In the genomic region with DNA sequence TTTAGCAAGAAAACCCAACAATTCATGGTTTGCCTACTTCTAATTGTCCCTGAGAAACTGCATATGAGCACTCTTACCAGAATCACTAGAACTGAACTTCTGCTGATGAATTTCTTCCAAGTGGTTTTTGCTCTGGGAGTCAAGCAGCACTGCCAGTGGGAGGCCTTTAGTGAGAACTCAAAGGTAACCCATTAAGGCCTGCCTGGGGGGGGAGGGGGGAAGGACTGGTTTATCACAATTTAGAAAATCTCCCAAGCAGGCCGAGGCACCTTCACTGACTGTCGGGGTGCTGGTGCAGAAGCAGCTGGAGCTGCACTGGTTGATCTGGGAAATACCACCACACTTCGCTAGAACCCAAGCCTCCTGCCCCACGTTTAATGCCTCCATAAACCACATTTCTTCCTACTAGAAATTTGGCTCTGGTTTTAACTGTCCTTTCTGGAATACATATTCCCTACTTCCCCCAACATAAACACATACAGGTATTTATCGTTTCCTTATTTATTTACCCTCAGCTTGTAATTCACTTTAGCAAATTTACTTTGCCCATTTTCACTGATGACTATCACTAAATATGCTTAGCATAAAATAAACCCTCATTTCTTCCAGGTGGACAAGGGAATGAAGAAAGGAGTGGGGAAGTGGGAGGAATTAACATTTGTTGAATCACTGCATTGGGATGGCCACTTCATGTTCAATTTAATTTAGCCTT, we compare ENCODE assay signal across 17 cellular contexts. TPM values are rescaled to one million over a fixed set of nuclear protein-coding genes. Genes with fewer than 3 reads are reported as not detected.
DNase-seq lines count a peak whose midpoint lies in the region; ATAC-seq and TF ChIP-seq lines count a peak whose summit lies in the region.
"Had no signal": no experiment of that assay in that cellular context is flagged by ENCODE, and none has a peak within 500 bp of the region (broad histone marks: within the 10 kb centered on the region; RNA-seq: fewer than 3 reads in every experiment).

No MANE protein-coding gene starts in this region.

- TF ChIP-seq CTCF in WTC11 (IDR thresholded peaks at IDR 0.05) = no peak
- no peak for TF ChIP-seq CTCF in MM.1S (IDR thresholded peaks at IDR 0.05; ENCODE audit: low read length)
- no peak for TF ChIP-seq CTCF in GM20000 (IDR thresholded peaks at IDR 0.05; ENCODE audit: extremely low read depth, missing control alignments)

- no peaks in the 10 kb centered on the region for H3K36me3 Mint-ChIP-seq in WTC11
- H3K36me3 Mint-ChIP-seq: CD14-positive monocyte; CD8-positive, alpha-beta T cell had no signal

- H3K27ac Mint-ChIP-seq in WTC11 = peak overlapping the region; percentile 4; the same call in 1 of the 2 replicates
- H3K27ac Mint-ChIP-seq: CD14-positive monocyte; CD8-positive, alpha-beta T cell had no signal

- POLR2A ChIA-PET in WTC11 (lab: Charles Lee) = no interaction called here

- peak; percentile 22; the same call in 1 of the 2 replicates for ATAC-seq in WTC11
- ATAC-seq: A549; CD8-positive, alpha-beta T cell; GM12878; HCT116 had no signal

- H3K27me3 ChIP-seq in H7 (ENCODE audit: control insufficient read depth, insufficient read depth, low read length) (no peaks in the 10 kb centered on the region), MM.1S (replicated peaks; ENCODE audit: insufficient read depth, low read length) (no peaks in the 10 kb centered on the region)
- H3K27me3 ChIP-seq: BE2C had no signal

- H3K9me3 Mint-ChIP-seq in WTC11 = no peaks in the 10 kb centered on the region
- H3K9me3 Mint-ChIP-seq: CD14-positive monocyte; CD8-positive, alpha-beta T cell had no signal

- H3K4me1 ChIP-seq in MM.1S (ENCODE audit: low read length) = no peaks in the 10 kb centered on the region

- H3K4me3 Mint-ChIP-seq in WTC11 = no peak overlapping the region
- H3K4me3 Mint-ChIP-seq: CD14-positive monocyte; CD8-positive, alpha-beta T cell had no signal

- H3K4me3 ChIP-seq in H7 (ENCODE audit: insufficient read depth, low read depth, low read length) (no peak overlapping the region), MM.1S (ENCODE audit: low read length) (no peak overlapping the region)
- H3K4me3 ChIP-seq: A549, GM12878 had no signal

- H3K9me3 ChIP-seq in MM.1S (replicated peaks; ENCODE audit: insufficient read depth, low read length) = no peaks in the 10 kb centered on the region
- H3K9me3 ChIP-seq: A549, BE2C had no signal

- no peaks in the 10 kb centered on the region for H3K27me3 Mint-ChIP-seq in WTC11 (ENCODE audit: low read depth)

- no peak overlapping the region for H3K27ac ChIP-seq in MM.1S (ENCODE audit: low read length)
- H3K27ac ChIP-seq: A549, HL-60 had no signal

- no peak overlapping the region for H2AFZ ChIP-seq in MM.1S (ENCODE audit: low read length)

- H3K9ac ChIP-seq in MM.1S (ENCODE audit: low read length) = no peak overlapping the region

- H3K79me2 ChIP-seq in MM.1S (ENCODE audit: low read length) = no peaks in the 10 kb centered on the region

- no peaks in the 10 kb centered on the region for H3K9me2 ChIP-seq in MM.1S (replicated peaks; ENCODE audit: insufficient read depth, low read length)

- H3K36me3 ChIP-seq in H7 (replicated peaks; ENCODE audit: control insufficient read depth, insufficient read depth, low read length) (no peaks in the 10 kb centered on the region), MM.1S (replicated peaks; ENCODE audit: insufficient read depth, low read length) (no peaks in the 10 kb centered on the region)
- H3K36me3 ChIP-seq: BE2C had no signal

- no peaks in the 10 kb centered on the region for H3F3A ChIP-seq in MM.1S (ENCODE audit: insufficient read depth, low read length)

- in situ Hi-C loops in G401 (cut with HindIII; ENCODE audit: low sequenced_read_pairs) = no loop called here

- peaks cover 21% of the 10 kb centered on the region for H3K4me1 Mint-ChIP-seq in WTC11

- H3K4me2 ChIP-seq in MM.1S (ENCODE audit: low read depth, low read length) = no peak overlapping the region
- H3K4me2 ChIP-seq: A549 had no signal

- DNase-seq in G401 (ENCODE audit: low spot score) = peak; percentile 55
- peak; percentile 6 for DNase-seq in H7
- DNase-seq in WTC11 (ENCODE audit: low spot score) = no peak
- peak; percentile 21 for DNase-seq in renal cortical epithelial cell (ENCODE audit: low read depth)
- no peak for DNase-seq in MM.1S
- DNase-seq in GM20000 (ENCODE audit: low spot score) = no peak
- DNase-seq in activated CD8-positive, alpha-beta memory T cell treated with anti-CD3 and anti-CD28 coated beads, Interleukin-2, amount 50 U/mL, for 48 hours = no peak
- no peak for DNase-seq in central memory CD4-positive, alpha-beta T cell
- DNase-seq: BE2C; CD8-positive, alpha-beta T cell; COR-L47; DMS53 had no signal

- CTCF ChIA-PET in WTC11 (lab: Charles Lee) = no interaction called here

- H4K20me1 ChIP-seq in MM.1S (ENCODE audit: insufficient read depth, low read length) = no peaks in the 10 kb centered on the region

TF ChIP-seq in WTC11, 78 proteins besides CTCF, POLR2A, EP300 and RAD21 (continues in another document):
- no peak for TF ChIP-seq KAT7 (CRISPR knock-in tag; IDR thresholded peaks at IDR 0.05; ENCODE audit: borderline replicate concordance)
- TF ChIP-seq JAZF1 (CRISPR knock-in tag; IDR thresholded peaks at IDR 0.05) = no peak
- TF ChIP-seq TEAD1 (CRISPR knock-in tag; IDR thresholded peaks at IDR 0.05) = no peak
- TF ChIP-seq, protein P1, sequence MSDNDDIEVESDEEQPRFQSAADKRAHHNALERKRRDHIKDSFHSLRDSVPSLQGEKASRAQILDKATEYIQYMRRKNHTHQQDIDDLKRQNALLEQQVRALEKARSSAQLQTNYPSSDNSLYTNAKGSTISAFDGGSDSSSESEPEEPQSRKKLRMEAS (CRISPR knock-in tag; IDR thresholded peaks at IDR 0.05) = no peak
- TF ChIP-seq, protein P2, sequence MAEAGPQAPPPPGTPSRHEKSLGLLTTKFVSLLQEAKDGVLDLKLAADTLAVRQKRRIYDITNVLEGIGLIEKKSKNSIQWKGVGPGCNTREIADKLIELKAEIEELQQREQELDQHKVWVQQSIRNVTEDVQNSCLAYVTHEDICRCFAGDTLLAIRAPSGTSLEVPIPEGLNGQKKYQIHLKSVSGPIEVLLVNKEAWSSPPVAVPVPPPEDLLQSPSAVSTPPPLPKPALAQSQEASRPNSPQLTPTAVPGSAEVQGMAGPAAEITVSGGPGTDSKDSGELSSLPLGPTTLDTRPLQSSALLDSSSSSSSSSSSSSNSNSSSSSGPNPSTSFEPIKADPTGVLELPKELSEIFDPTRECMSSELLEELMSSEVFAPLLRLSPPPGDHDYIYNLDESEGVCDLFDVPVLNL (CRISPR knock-in tag; IDR thresholded peaks at IDR 0.05; ENCODE audit: borderline replicate concordance, low read depth) = no peak
- TF ChIP-seq ZNF396 (CRISPR knock-in tag; IDR thresholded peaks at IDR 0.05; ENCODE audit: borderline replicate concordance) = no peak
- no peak for TF ChIP-seq HMGA2 (CRISPR knock-in tag; IDR thresholded peaks at IDR 0.05)
- no peak for TF ChIP-seq CREB1 (CRISPR knock-in tag; IDR thresholded peaks at IDR 0.05)
- TF ChIP-seq, protein P3, sequence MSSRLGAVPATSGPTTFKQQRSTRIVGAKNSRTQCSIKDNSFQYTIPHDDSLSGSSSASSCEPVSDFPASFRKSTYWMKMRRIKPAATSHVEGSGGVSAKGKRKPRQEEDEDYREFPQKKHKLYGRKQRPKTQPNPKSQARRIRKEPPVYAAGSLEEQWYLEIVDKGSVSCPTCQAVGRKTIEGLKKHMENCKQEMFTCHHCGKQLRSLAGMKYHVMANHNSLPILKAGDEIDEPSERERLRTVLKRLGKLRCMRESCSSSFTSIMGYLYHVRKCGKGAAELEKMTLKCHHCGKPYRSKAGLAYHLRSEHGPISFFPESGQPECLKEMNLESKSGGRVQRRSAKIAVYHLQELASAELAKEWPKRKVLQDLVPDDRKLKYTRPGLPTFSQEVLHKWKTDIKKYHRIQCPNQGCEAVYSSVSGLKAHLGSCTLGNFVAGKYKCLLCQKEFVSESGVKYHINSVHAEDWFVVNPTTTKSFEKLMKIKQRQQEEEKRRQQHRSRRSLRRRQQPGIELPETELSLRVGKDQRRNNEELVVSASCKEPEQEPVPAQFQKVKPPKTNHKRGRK (CRISPR knock-in tag; IDR thresholded peaks at IDR 0.05; ENCODE audit: borderline replicate concordance) = no peak
- TF ChIP-seq ZNF671 (CRISPR knock-in tag; IDR thresholded peaks at IDR 0.05) = no peak
- TF ChIP-seq, protein P4, sequence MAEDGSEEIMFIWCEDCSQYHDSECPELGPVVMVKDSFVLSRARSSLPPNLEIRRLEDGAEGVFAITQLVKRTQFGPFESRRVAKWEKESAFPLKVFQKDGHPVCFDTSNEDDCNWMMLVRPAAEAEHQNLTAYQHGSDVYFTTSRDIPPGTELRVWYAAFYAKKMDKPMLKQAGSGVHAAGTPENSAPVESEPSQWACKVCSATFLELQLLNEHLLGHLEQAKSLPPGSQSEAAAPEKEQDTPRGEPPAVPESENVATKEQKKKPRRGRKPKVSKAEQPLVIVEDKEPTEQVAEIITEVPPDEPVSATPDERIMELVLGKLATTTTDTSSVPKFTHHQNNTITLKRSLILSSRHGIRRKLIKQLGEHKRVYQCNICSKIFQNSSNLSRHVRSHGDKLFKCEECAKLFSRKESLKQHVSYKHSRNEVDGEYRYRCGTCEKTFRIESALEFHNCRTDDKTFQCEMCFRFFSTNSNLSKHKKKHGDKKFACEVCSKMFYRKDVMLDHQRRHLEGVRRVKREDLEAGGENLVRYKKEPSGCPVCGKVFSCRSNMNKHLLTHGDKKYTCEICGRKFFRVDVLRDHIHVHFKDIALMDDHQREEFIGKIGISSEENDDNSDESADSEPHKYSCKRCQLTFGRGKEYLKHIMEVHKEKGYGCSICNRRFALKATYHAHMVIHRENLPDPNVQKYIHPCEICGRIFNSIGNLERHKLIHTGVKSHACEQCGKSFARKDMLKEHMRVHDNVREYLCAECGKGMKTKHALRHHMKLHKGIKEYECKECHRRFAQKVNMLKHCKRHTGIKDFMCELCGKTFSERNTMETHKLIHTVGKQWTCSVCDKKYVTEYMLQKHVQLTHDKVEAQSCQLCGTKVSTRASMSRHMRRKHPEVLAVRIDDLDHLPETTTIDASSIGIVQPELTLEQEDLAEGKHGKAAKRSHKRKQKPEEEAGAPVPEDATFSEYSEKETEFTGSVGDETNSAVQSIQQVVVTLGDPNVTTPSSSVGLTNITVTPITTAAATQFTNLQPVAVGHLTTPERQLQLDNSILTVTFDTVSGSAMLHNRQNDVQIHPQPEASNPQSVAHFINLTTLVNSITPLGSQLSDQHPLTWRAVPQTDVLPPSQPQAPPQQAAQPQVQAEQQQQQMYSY (CRISPR knock-in tag; IDR thresholded peaks at IDR 0.05) = no peak
- TF ChIP-seq FOXP1 (CRISPR knock-in tag; IDR thresholded peaks at IDR 0.05; ENCODE audit: borderline replicate concordance) = no peak
- no peak for TF ChIP-seq ATF1 (CRISPR knock-in tag; IDR thresholded peaks at IDR 0.05)
- TF ChIP-seq ETV6 (CRISPR knock-in tag; IDR thresholded peaks at IDR 0.05) = no peak
- TF ChIP-seq GABPB1 (CRISPR knock-in tag; IDR thresholded peaks at IDR 0.05) = no peak
- TF ChIP-seq NFYB (CRISPR knock-in tag; conservative IDR thresholded peaks at IDR 0.05; ENCODE audit: low read depth) = no peak

RNA-seq across cellular contexts. Expression of a gene that starts 14.2 kb away (rescaled TPM):
- total RNA-seq in G401 (2014; rRNA removed; shearing (Covaris generic)) = 1.4 and 9.6 TPM in 2 replicates
- 21.7 and 38.6 TPM in 2 replicates for total RNA-seq in H7 (2014; rRNA removed; shearing (Covaris generic))
- total RNA-seq in WTC11 (2021) = 69.0 to 69.6 TPM (median 69.3 TPM) in 3 replicates
- total RNA-seq in renal cortical epithelial cell = 18.8 and 68.6 TPM in 2 replicates

Comparison
In these comparisons a context has a peak if more than half of its experiments do, and no peak if none do; other contexts are left out.
1. DNase-seq: peak in G401 (single experiment), H7 (single experiment) and renal cortical epithelial cell (single experiment); none in WTC11 (single experiment), MM.1S (single experiment), GM20000 (single experiment), activated CD8-positive, alpha-beta memory T cell treated with anti-CD3 and anti-CD28 coated beads, Interleukin-2, amount 50 U/mL, for 48 hours (single experiment) and central memory CD4-positive, alpha-beta T cell (single experiment).